35 cellular contexts compared by ENCODE assay signal in the genomic region with DNA sequence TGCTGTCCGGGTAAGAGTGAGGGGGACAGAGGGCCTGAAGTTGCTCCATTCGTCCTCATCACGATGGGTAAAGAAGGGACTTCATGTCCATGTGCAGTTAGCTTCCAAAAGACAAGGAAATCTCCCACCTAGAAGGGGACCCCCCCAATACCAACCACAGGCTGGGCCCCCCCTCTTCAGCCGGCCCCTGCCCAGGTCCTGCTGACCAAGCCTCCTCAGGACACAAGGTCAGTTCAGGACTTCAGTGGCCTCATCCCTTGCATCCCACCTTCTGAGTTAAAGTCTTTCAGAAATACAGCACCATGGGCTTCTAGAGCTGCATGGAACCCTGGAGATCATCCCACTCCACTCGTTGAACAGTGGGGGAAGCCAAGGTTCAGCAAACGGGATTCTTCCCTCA.
"Had no signal": no experiment of that assay in that cellular context is flagged by ENCODE, and none has a peak within 500 bp of the region (broad histone marks: within the 10 kb centered on the region; RNA-seq: fewer than 3 reads in every experiment).

No MANE protein-coding gene starts in this region.

- H3K27me3 Mint-ChIP-seq: activated B cell treated with CpG ODN at 0.5 μM for 24 hours; activated CD4-positive, alpha-beta memory T cell treated with anti-CD3 and anti-CD28 coated beads, Interleukin-2, amount 10 ng/mL, durations not matched to agents 7 days and 5 days; activated CD8-positive, alpha-beta memory T cell treated with anti-CD3 and anti-CD28 coated beads, Interleukin-2, amount 10 ng/mL, durations not matched to agents 7 days and 5 days had no signal

- H3K36me3 ChIP-seq: ascending aorta, cardiac muscle cell had no signal

- H3K4me3 ChIP-seq: ascending aorta, cardiac muscle cell had no signal

- H3K27me3 ChIP-seq: ascending aorta, cardiac muscle cell had no signal

- H3K36me3 Mint-ChIP-seq: activated CD8-positive, alpha-beta memory T cell treated with anti-CD3 and anti-CD28 coated beads, Interleukin-2, amount 10 ng/mL, durations not matched to agents 7 days and 5 days; activated naive CD4-positive, alpha-beta T cell treated with anti-CD3 and anti-CD28 coated beads, Interleukin-2, amount 10 ng/mL, durations not matched to agents 7 days and 5 days; activated naive CD4-positive, alpha-beta T cell treated with anti-CD3 and anti-CD28 coated beads, Interleukin-2, amount 50 U/mL, for 24 hours; activated naive CD8-positive, alpha-beta T cell; activated naive CD8-positive, alpha-beta T cell treated with anti-CD3 and anti-CD28 coated beads, Interleukin-2, amount 10 ng/mL, durations not matched to agents 7 days and 5 days; brain; T-cell had no signal

- H3K9me3 ChIP-seq: ascending aorta had no signal

- H3K4me3 Mint-ChIP-seq: activated B cell treated with CpG ODN at 0.5 μM for 24 hours; activated CD4-positive, alpha-beta memory T cell treated with anti-CD3 and anti-CD28 coated beads, Interleukin-2, amount 10 ng/mL, durations not matched to agents 7 days and 5 days; activated CD4-positive, alpha-beta T cell treated with anti-CD3 and anti-CD28 coated beads for 36 hours; activated CD4-positive, alpha-beta T cell treated with anti-CD3 and anti-CD28 coated beads, Interleukin-2, amount 10 ng/mL, durations not matched to agents 7 days and 5 days; activated CD8-positive, alpha-beta memory T cell treated with anti-CD3 and anti-CD28 coated beads, Interleukin-2, amount 10 ng/mL, durations not matched to agents 7 days and 5 days; activated CD8-positive, alpha-beta T cell treated with anti-CD3 and anti-CD28 coated beads, Interleukin-2, amount 10 ng/mL, durations not matched to agents 7 days and 5 days; activated naive CD4-positive, alpha-beta T cell treated with anti-CD3 and anti-CD28 coated beads, Interleukin-2, amount 10 ng/mL, durations not matched to agents 7 days and 5 days; activated naive CD4-positive, alpha-beta T cell treated with anti-CD3 and anti-CD28 coated beads, Interleukin-2, amount 50 U/mL, for 24 hours; activated naive CD8-positive, alpha-beta T cell; activated naive CD8-positive, alpha-beta T cell treated with anti-CD3 and anti-CD28 coated beads, Interleukin-2, amount 10 ng/mL, durations not matched to agents 7 days and 5 days; activated naive CD8-positive, alpha-beta T cell treated with anti-CD3 and anti-CD28 coated beads, Interleukin-2, amount 50 U/mL, for 24 hours; activated T-cell treated with anti-CD3 and anti-CD28 coated beads, Interleukin-2, amount 50 U/mL, for 24 hours; brain; central memory CD8-positive, alpha-beta T cell; T-cell; T-helper 2 cell treated with Interferon-gamma antibody and Interleukin-4, amounts not matched to agents 5 μg/mL and 100 μg/mL, for 36 hours had no signal

- ATAC-seq: activated CD4-positive, alpha-beta T cell treated with anti-CD3 and anti-CD28 coated beads for 36 hours; activated CD4-positive, CD25-positive, alpha-beta regulatory T cell treated with anti-CD3 and anti-CD28 coated beads, Interleukin-2, amount 50 U/mL, for 24 hours; activated CD8-positive, alpha-beta memory T cell treated with anti-CD3 and anti-CD28 coated beads, Interleukin-2, amount 10 ng/mL, durations not matched to agents 7 days and 5 days; activated CD8-positive, alpha-beta T cell treated with anti-CD3 and anti-CD28 coated beads, Interleukin-2, amount 10 ng/mL, durations not matched to agents 7 days and 5 days; activated naive CD8-positive, alpha-beta T cell treated with anti-CD3 and anti-CD28 coated beads, Interleukin-2, amount 50 U/mL, for 24 hours; T-cell had no signal

- H3K4me1 Mint-ChIP-seq: activated B cell treated with CpG ODN at 0.5 μM for 24 hours; activated CD4-positive, alpha-beta memory T cell treated with anti-CD3 and anti-CD28 coated beads, Interleukin-2, amount 10 ng/mL, durations not matched to agents 7 days and 5 days; activated CD4-positive, alpha-beta T cell treated with anti-CD3 and anti-CD28 coated beads for 36 hours; activated CD4-positive, alpha-beta T cell treated with anti-CD3 and anti-CD28 coated beads, Interleukin-2, amount 10 ng/mL, durations not matched to agents 7 days and 5 days; activated CD8-positive, alpha-beta memory T cell treated with anti-CD3 and anti-CD28 coated beads, Interleukin-2, amount 10 ng/mL, durations not matched to agents 7 days and 5 days; activated naive CD4-positive, alpha-beta T cell treated with anti-CD3 and anti-CD28 coated beads, Interleukin-2, amount 10 ng/mL, durations not matched to agents 7 days and 5 days; activated naive CD4-positive, alpha-beta T cell treated with anti-CD3 and anti-CD28 coated beads, Interleukin-2, amount 50 U/mL, for 24 hours; activated naive CD8-positive, alpha-beta T cell treated with anti-CD3 and anti-CD28 coated beads, Interleukin-2, amount 10 ng/mL, durations not matched to agents 7 days and 5 days; activated naive CD8-positive, alpha-beta T cell treated with anti-CD3 and anti-CD28 coated beads, Interleukin-2, amount 50 U/mL, for 24 hours; brain; central memory CD8-positive, alpha-beta T cell; T-cell had no signal

- DNase-seq: activated B cell treated with CpG ODN at 0.5 μM for 24 hours; activated CD4-positive, alpha-beta memory T cell treated with anti-CD3 and anti-CD28 coated beads, Interleukin-2, amount 10 ng/mL, durations not matched to agents 7 days and 5 days; activated CD4-positive, alpha-beta T cell treated with anti-CD3 and anti-CD28 coated beads for 1 hour; activated CD4-positive, alpha-beta T cell treated with anti-CD3 and anti-CD28 coated beads for 36 hours; activated CD4-positive, alpha-beta T cell treated with anti-CD3 and anti-CD28 coated beads for 48 hours; activated CD4-positive, alpha-beta T cell treated with anti-CD3 and anti-CD28 coated beads, Interleukin-2, amount 10 ng/mL, durations not matched to agents 7 days and 5 days; activated CD4-positive, alpha-beta T cell treated with anti-CD3 and anti-CD28 coated beads, Interleukin-2, amount 50 U/mL, for 48 hours; activated CD8-positive, alpha-beta memory T cell treated with anti-CD3 and anti-CD28 coated beads for 24 hours; activated CD8-positive, alpha-beta memory T cell treated with anti-CD3 and anti-CD28 coated beads, Interleukin-2, amount 10 ng/mL, durations not matched to agents 7 days and 5 days; activated CD8-positive, alpha-beta memory T cell treated with anti-CD3 and anti-CD28 coated beads, Interleukin-2, amount 50 U/mL, for 48 hours; activated CD8-positive, alpha-beta T cell treated with anti-CD3 and anti-CD28 coated beads, Interleukin-2, amount 10 ng/mL, durations not matched to agents 7 days and 5 days; activated effector memory CD4-positive, alpha-beta T cell treated with Interleukin-2 at 50 U/mL for 16 hours; activated gamma-delta T cell; activated naive CD4-positive, alpha-beta T cell treated with anti-CD3 and anti-CD28 coated beads, Interleukin-2, amount 10 ng/mL, durations not matched to agents 7 days and 5 days; activated naive CD4-positive, alpha-beta T cell treated with Interleukin-2 at 50 U/mL for 16 hours; activated naive CD8-positive, alpha-beta T cell treated with anti-CD3 and anti-CD28 coated beads, Interleukin-2, amount 10 ng/mL, durations not matched to agents 7 days and 5 days; activated naive CD8-positive, alpha-beta T cell treated with anti-CD3 and anti-CD28 coated beads, Interleukin-2, amount 50 U/mL, for 24 hours; activated T-cell treated with anti-CD3 and anti-CD28 coated beads, Interleukin-2, amount 50 U/mL, for 24 hours; activated T-cell treated with anti-CD3 and anti-CD28 coated beads, Interleukin-2, amount 50 U/mL, for 48 hours; amygdala; anterior cingulate cortex; caudate nucleus; cerebellar nuclear complex; T-cell; T-helper 2 cell; T-helper 9 cell had no signal

- H3K27ac ChIP-seq: ascending aorta, cardiac muscle cell had no signal

- H3K27ac Mint-ChIP-seq: activated B cell treated with CpG ODN at 0.5 μM for 24 hours; activated CD4-positive, alpha-beta memory T cell treated with anti-CD3 and anti-CD28 coated beads, Interleukin-2, amount 10 ng/mL, durations not matched to agents 7 days and 5 days; activated CD4-positive, alpha-beta T cell treated with anti-CD3 and anti-CD28 coated beads for 36 hours; activated CD4-positive, alpha-beta T cell treated with anti-CD3 and anti-CD28 coated beads, Interleukin-2, amount 10 ng/mL, durations not matched to agents 7 days and 5 days; activated CD8-positive, alpha-beta memory T cell treated with anti-CD3 and anti-CD28 coated beads, Interleukin-2, amount 10 ng/mL, durations not matched to agents 7 days and 5 days; activated CD8-positive, alpha-beta T cell treated with anti-CD3 and anti-CD28 coated beads, Interleukin-2, amount 10 ng/mL, durations not matched to agents 7 days and 5 days; activated naive CD4-positive, alpha-beta T cell treated with anti-CD3 and anti-CD28 coated beads, Interleukin-2, amount 10 ng/mL, durations not matched to agents 7 days and 5 days; activated naive CD4-positive, alpha-beta T cell treated with anti-CD3 and anti-CD28 coated beads, Interleukin-2, amount 50 U/mL, for 24 hours; activated naive CD8-positive, alpha-beta T cell; activated naive CD8-positive, alpha-beta T cell treated with anti-CD3 and anti-CD28 coated beads, Interleukin-2, amount 10 ng/mL, durations not matched to agents 7 days and 5 days; activated naive CD8-positive, alpha-beta T cell treated with anti-CD3 and anti-CD28 coated beads, Interleukin-2, amount 50 U/mL, for 24 hours; activated T-cell treated with anti-CD3 and anti-CD28 coated beads, Interleukin-2, amount 50 U/mL, for 24 hours; activated T-helper 2 cell treated with anti-CD3 and anti-CD28 coated beads, Interferon-gamma antibody, Interleukin-2, Interleukin-4, amounts not matched to agents 10 μg/mL and 5 μg/mL and 100 μg/mL, durations not matched to agents 14 hours and 24 hours and 36 hours; brain; T-cell; T-helper 2 cell treated with Interferon-gamma antibody and Interleukin-4, amounts not matched to agents 5 μg/mL and 100 μg/mL, for 36 hours had no signal
